Comparison of ENCODE assay signal across 11 cellular contexts in genomic region chr11:2077061-2077802, GRCh38.
DNase-seq lines count a peak whose midpoint lies in the region; ATAC-seq, FAIRE-seq and TF ChIP-seq lines count a peak whose summit lies in the region.
"Had no signal": no experiment of that assay in that cellular context is flagged by ENCODE, and none has a peak within 500 bp of the region (broad histone marks: within the 10 kb centered on the region; RNA-seq: fewer than 3 reads in every experiment).

No MANE protein-coding gene starts in this region.

- H3K79me2 ChIP-seq in mammary epithelial cell (ENCODE audit: insufficient read depth, low read length): no peaks in the 10 kb centered on the region

- no peak for ATAC-seq in GM18867 (IDR thresholded peaks at IDR 0.05; ENCODE audit: unreplicated experiment)
- no peak for ATAC-seq in aorta (ENCODE audit: low FRiP score)
- ATAC-seq in left colon: no peak
- no peak for ATAC-seq in GM21447 (IDR thresholded peaks at IDR 0.05; ENCODE audit: unreplicated experiment)

- H3K4me2 ChIP-seq in mammary epithelial cell (ENCODE audit: insufficient read depth, low read depth, low read length): peak overlapping the region; percentile 50

- in situ Hi-C loops in mammary epithelial cell (cut with MboI; ENCODE audit: low sequenced_read_pairs in 2 of 2): no loop called here

- H3K36me3 Mint-ChIP-seq in nephron (ENCODE audit: low read depth): no peaks in the 10 kb centered on the region
- H3K36me3 Mint-ChIP-seq: naive B cell had no signal

- TF ChIP-seq CTCF in mammary epithelial cell (conservative IDR thresholded peaks at IDR 0.05 in 1 of 2, IDR thresholded peaks at IDR 0.05 in 1 of 2; ENCODE audit: extremely low read depth in 1 of 2, insufficient read depth in 1 of 2, low read depth in 1 of 2, low read length in 2 of 2) (no peak), nephron (IDR thresholded peaks at IDR 0.05; ENCODE audit: unreplicated experiment in 3 of 3) (no peak)

- H3K9ac ChIP-seq in mammary epithelial cell (ENCODE audit: insufficient read depth, low read length): no peak overlapping the region

- no peaks in the 10 kb centered on the region for H3K36me3 ChIP-seq in mammary epithelial cell (ENCODE audit: insufficient read depth, low read length)
- no peaks in the 10 kb centered on the region for H3K36me3 ChIP-seq in aorta (ENCODE audit: control insufficient read depth in 1 of 2, insufficient read depth in 2 of 2, low read length in 1 of 2)

- peak; percentile 81 for DNase-seq in Daoy (ENCODE audit: low read depth)
- peak; percentile 37 for DNase-seq in RCC 7860 (ENCODE audit: low spot score)
- peak; percentile 94 for DNase-seq in mammary epithelial cell
- no peak for DNase-seq in aorta
- DNase-seq in left colon: no peak
- DNase-seq: effector CD8-positive, alpha-beta T cell; naive B cell; NCI-H1048 had no signal

- no peak overlapping the region for H2AFZ ChIP-seq in mammary epithelial cell (ENCODE audit: low read depth, low read length)

- H3K4me3 ChIP-seq in mammary epithelial cell (replicated peaks in 1 of 3; ENCODE audit: insufficient read depth in 1 of 3, low read depth in 2 of 3, low read length in 3 of 3): no peak overlapping the region
- no peak overlapping the region for H3K4me3 ChIP-seq in aorta (ENCODE audit: low read length in 2 of 2)

- H3K27ac Mint-ChIP-seq in nephron: peak overlapping the region in 2 of 3 experiments; percentile 7 to 34

- H4K20me1 ChIP-seq in mammary epithelial cell (ENCODE audit: insufficient read depth, low read length): no peaks in the 10 kb centered on the region

- intact Hi-C loops in mammary epithelial cell (cut with micrococcal nuclease) (loop anchor here (1.0 kb wide), 1 partner anchor 16 kb away; no protein-coding TSS in a partner anchor), aorta (cut with DNase I) (no loop called here), left colon (cut with DNase I, micrococcal nuclease) (no loop called here)

- no peak for FAIRE-seq in RCC 7860 (lab: Jason Lieb, UNC)

- dilution Hi-C loops in mammary epithelial cell (cut with HindIII; ENCODE audit: low sequenced_read_pairs): no loop called here

- peaks cover 11% of the 10 kb centered on the region for H3K27me3 Mint-ChIP-seq in nephron (ENCODE audit: low read depth)

- H3K9me3 ChIP-seq in mammary epithelial cell (replicated peaks; ENCODE audit: insufficient read depth, low read length): no peaks in the 10 kb centered on the region
- H3K9me3 ChIP-seq in aorta (ENCODE audit: control insufficient read depth, low read length): peaks cover 1% of the 10 kb centered on the region

- BruUV-seq in mammary epithelial cell (replicated peaks; lab: Mats Ljungman, UMichigan): no TSS peak

- no peak overlapping the region for H3K4me3 Mint-ChIP-seq in nephron
- H3K4me3 Mint-ChIP-seq: naive B cell had no signal

- peaks cover 5% of the 10 kb centered on the region for H3K4me1 Mint-ChIP-seq in nephron
- H3K4me1 Mint-ChIP-seq: naive B cell had no signal

- peaks cover 1% of the 10 kb centered on the region for H3K9me3 Mint-ChIP-seq in nephron

- peaks cover 2% of the 10 kb centered on the region for H3K27me3 ChIP-seq in mammary epithelial cell (ENCODE audit: insufficient read depth, low read length)
- no peaks in the 10 kb centered on the region for H3K27me3 ChIP-seq in aorta (ENCODE audit: control insufficient read depth in 1 of 2, insufficient read depth in 2 of 2, low read length in 1 of 2)

- CTCF ChIA-PET in mammary epithelial cell (lab: Charles Lee; ENCODE audit: low non-redundant PET): no interaction called here

- peak overlapping the region; percentile 87 for H3K27ac ChIP-seq in mammary epithelial cell (ENCODE audit: insufficient read depth, low read depth, low read length)
- H3K27ac ChIP-seq in aorta (ENCODE audit: low read depth in 1 of 2, low read length in 2 of 2): no peak overlapping the region

- 37% methylated on average over 6 of the region's 6 CpGs for WGBS in mammary epithelial cell (ENCODE audit: low coverage, missing lambda C conversion rate)
- WGBS in aorta, 2 donors: 66 to 69% methylated on average over 6 of the region's 6 CpGs

- H3K4me1 ChIP-seq in mammary epithelial cell (ENCODE audit: insufficient read depth, low read length): peaks cover 26% of the 10 kb centered on the region
- no peaks in the 10 kb centered on the region for H3K4me1 ChIP-seq in aorta (ENCODE audit: control insufficient read depth in 1 of 2, insufficient read depth in 2 of 2, low read length in 2 of 2)

Comparison
In these comparisons a context has a peak if more than half of its experiments do, and no peak if none do; other contexts are left out.
1. DNase-seq: peak in Daoy (single experiment), RCC 7860 (single experiment) and mammary epithelial cell (single experiment); none in aorta (0 of 2) and left colon (0 of 2).